Comparison of ENCODE assay signal across 8 cellular contexts in the genomic region with DNA sequence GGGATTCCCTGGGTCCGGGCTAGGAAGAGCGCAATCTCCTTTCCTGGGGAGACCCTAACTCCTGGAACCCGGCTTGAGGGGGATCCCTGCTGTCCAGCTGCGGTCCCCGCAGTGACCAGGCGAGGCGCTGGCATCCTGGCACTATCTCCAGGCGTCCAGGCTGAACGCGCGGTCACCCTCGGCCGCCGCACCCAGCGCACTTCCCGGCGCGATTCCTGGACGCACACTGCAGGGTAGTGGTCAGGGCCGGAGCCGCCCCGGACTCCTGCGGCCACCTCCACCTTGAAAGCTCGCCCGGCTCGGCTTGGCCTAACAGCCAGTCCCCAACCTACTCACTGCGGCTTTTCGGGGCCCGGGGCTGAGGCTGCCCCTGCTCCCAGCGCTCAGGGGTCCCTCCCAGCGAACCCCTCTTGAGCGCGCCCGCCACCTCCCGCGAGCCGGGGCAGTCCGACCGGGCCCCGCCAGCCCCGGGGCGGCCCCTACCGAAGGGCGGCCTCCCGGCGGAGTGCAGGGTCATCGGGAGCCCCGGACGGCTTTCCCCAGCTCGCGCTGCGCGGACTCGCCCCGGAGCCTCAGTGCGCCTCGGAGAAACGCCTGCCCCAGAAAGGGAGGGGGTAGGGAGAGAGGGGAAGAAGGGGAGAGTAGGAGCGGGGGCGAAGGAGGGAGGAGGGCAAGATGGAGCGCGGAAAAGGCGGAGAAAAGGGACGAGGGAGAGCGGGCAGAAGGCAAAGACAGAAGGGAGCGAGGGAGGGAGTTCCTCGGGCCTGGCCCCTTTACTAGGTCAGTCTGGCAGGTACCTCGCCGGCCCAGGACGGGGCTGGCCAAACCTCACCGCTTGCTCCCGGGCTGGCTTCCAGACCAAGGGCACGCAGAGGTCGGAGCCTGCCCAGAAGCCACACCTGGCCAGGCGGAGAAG. TPM values are rescaled to one million over a fixed set of nuclear protein-coding genes. Genes with fewer than 3 reads are reported as not detected.
DNase-seq lines count a peak whose midpoint lies in the region; ATAC-seq and TF ChIP-seq lines count a peak whose summit lies in the region.

No MANE protein-coding gene starts in this region.

- peak overlapping the region; percentile 63 for H3K4me3 Mint-ChIP-seq in chondrocyte (ENCODE audit: unreplicated experiment)
- peak overlapping the region; percentile 22 to 59 for H3K4me3 Mint-ChIP-seq in stimulated activated naive CD8-positive, alpha-beta T cell treated with anti-CD3 and anti-CD28 coated beads, Interleukin-15, amount 100 ng/mL, for 72 hours

- H3K27ac Mint-ChIP-seq in chondrocyte (ENCODE audit: unreplicated experiment) = no peak overlapping the region
- no peak overlapping the region for H3K27ac Mint-ChIP-seq in stimulated activated naive CD8-positive, alpha-beta T cell treated with anti-CD3 and anti-CD28 coated beads, Interleukin-15, amount 100 ng/mL, for 72 hours

- no peaks in the 10 kb centered on the region for H3K4me1 Mint-ChIP-seq in chondrocyte (ENCODE audit: low read depth)
- no peaks in the 10 kb centered on the region for H3K4me1 Mint-ChIP-seq in stimulated activated naive CD8-positive, alpha-beta T cell treated with anti-CD3 and anti-CD28 coated beads, Interleukin-15, amount 100 ng/mL, for 72 hours

- H3K4me3 ChIP-seq in LNCaP clone FGC (ENCODE audit: low read depth, low read length) = peak overlapping the region; percentile 25; the same call in 1 of the 2 replicates

- H3K9me3 Mint-ChIP-seq in chondrocyte (ENCODE audit: low read depth) = no peaks in the 10 kb centered on the region
- H3K9me3 Mint-ChIP-seq in stimulated activated naive CD8-positive, alpha-beta T cell treated with anti-CD3 and anti-CD28 coated beads, Interleukin-15, amount 100 ng/mL, for 72 hours = no peaks in the 10 kb centered on the region

- H3K36me3 Mint-ChIP-seq in chondrocyte (ENCODE audit: low read depth) = no peaks in the 10 kb centered on the region

- peak; percentile 56 for ATAC-seq in GM19438 (IDR thresholded peaks at IDR 0.05; ENCODE audit: low read depth, unreplicated experiment)
- ATAC-seq in stimulated activated naive CD8-positive, alpha-beta T cell treated with anti-CD3 and anti-CD28 coated beads, Interleukin-15, amount 100 ng/mL, for 72 hours = peak; percentile 57
- ATAC-seq in HG03469 (IDR thresholded peaks at IDR 0.05; ENCODE audit: unreplicated experiment) = no peak
- no peak for ATAC-seq in HG03280 (IDR thresholded peaks at IDR 0.05; ENCODE audit: unreplicated experiment)

- peaks cover 10% of the 10 kb centered on the region for H3K27me3 Mint-ChIP-seq in chondrocyte (ENCODE audit: low read depth)
- H3K27me3 Mint-ChIP-seq in stimulated activated naive CD8-positive, alpha-beta T cell treated with anti-CD3 and anti-CD28 coated beads, Interleukin-15, amount 100 ng/mL, for 72 hours = peaks cover 60% of the 10 kb centered on the region

- DNase-seq in AG09319 (ENCODE audit: extremely low read depth, low read depth) (no peak), LNCaP clone FGC (ENCODE audit: low read depth) (no peak), chondrocyte (ENCODE audit: low spot score) (no peak), left kidney (ENCODE audit: low read depth, low spot score) (peak; percentile 89)
- DNase-seq in stimulated activated naive CD8-positive, alpha-beta T cell treated with anti-CD3 and anti-CD28 coated beads, Interleukin-15, amount 100 ng/mL, for 72 hours = peak; percentile 14 to 23

- peak; percentile 63 for TF ChIP-seq CTCF in AG09319 (IDR thresholded peaks at IDR 0.05; ENCODE audit: low read depth, low read length)
- no peak for TF ChIP-seq CTCF in LNCaP clone FGC (IDR thresholded peaks at IDR 0.05; ENCODE audit: control insufficient read depth, extremely low read depth, insufficient read depth)
- TF ChIP-seq CTCF in chondrocyte (IDR thresholded peaks at IDR 0.05) = peak; percentile 82

RNA-seq across cellular contexts. Expression of a gene that starts 1.0 kb away (rescaled TPM):
- not detected in 3 replicates for total RNA-seq in chondrocyte

RNA-seq across cellular contexts. Expression of a gene that starts 53.8 kb away (rescaled TPM):
- not detected in 3 replicates for total RNA-seq in chondrocyte

Comparison
In these comparisons a context has a peak if more than half of its experiments do, and no peak if none do; other contexts are left out.
1. DNase-seq: peak in left kidney (single experiment) and stimulated activated naive CD8-positive, alpha-beta T cell treated with anti-CD3 and anti-CD28 coated beads, Interleukin-15, amount 100 ng/mL, for 72 hours (2 of 2); none in AG09319 (single experiment), LNCaP clone FGC (single experiment) and chondrocyte (single experiment).
2. ATAC-seq: peak in GM19438 (single experiment) and stimulated activated naive CD8-positive, alpha-beta T cell treated with anti-CD3 and anti-CD28 coated beads, Interleukin-15, amount 100 ng/mL, for 72 hours (single experiment); none in HG03469 (single experiment) and HG03280 (single experiment).